Comparison of ENCODE assay signal across 9 cellular contexts in the genomic region with DNA sequence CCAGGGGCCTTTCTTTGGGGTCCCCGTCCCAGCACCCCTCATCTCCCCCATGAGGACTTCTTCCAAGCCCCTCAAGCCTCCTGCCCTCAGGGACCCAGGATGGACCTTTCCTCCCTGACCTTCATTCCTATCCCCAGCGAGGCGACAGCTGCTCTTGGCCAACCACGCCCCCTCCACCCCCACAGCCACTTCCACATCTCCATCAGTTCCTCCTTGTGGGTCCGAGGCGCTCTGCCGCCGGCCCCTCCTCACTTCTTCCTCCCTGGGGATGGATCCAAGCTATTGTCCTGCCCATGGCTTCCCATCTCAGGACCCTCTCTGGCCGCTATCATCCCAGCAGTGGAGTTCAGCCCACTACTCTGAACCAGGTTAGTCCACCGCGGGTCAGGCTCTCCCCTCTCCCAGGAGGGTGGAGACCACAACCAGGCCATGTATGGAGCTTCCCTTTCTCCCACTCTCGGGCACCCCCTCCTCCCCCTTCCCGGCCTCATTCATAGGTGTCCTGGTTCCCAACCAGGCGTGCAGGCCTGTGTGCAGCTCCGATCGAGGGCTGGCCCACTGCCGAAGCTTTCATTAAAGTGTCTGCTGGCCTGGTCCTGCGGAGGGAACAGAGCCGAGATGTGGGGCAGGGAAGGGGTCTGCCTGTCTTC. TPM values are rescaled to one million over a fixed set of nuclear protein-coding genes. Genes with fewer than 3 reads are reported as not detected.
A peak's percentile ranks its signal among the peaks of the same experiment; 100 is the strongest.
DNase-seq lines count a peak whose midpoint lies in the region; TF ChIP-seq lines count a peak whose summit lies in the region.
"Had no signal": no experiment of that assay in that cellular context is flagged by ENCODE, and none has a peak within 500 bp of the region (broad histone marks: within the 10 kb centered on the region; RNA-seq: fewer than 3 reads in every experiment).

No MANE protein-coding gene starts in this region.

- no peak for TF ChIP-seq EP300 in ovary (IDR thresholded peaks at IDR 0.05)

- intact Hi-C loops in ovary (cut with DNase I): loop anchor here (5.0 kb wide), 1 partner anchor 107 kb away; no protein-coding TSS in a partner anchor

- H3K27me3 ChIP-seq in NT2/D1 (ENCODE audit: insufficient read depth, insufficient read length) (no peaks in the 10 kb centered on the region), ovary (no peaks in the 10 kb centered on the region)

- peak overlapping the region; percentile 85 to 97 for H3K27ac ChIP-seq in ovary

- H3K4me3 ChIP-seq in NT2/D1 (ENCODE audit: insufficient read length, low read depth) (no peak overlapping the region), ovary (no peak overlapping the region)

- H3K4me1 Mint-ChIP-seq in endothelial cell (ENCODE audit: unreplicated experiment): peaks cover 12% of the 10 kb centered on the region

- TF ChIP-seq POLR2A in ovary (IDR thresholded peaks at IDR 0.05): no peak

- peak overlapping the region; percentile 26 for H3K9ac ChIP-seq in NT2/D1 (ENCODE audit: insufficient read length, low read depth)

- H3K4me3 Mint-ChIP-seq in endothelial cell (ENCODE audit: unreplicated experiment): peak overlapping the region; percentile 77

- H3K4me1 ChIP-seq in NT2/D1 (ENCODE audit: insufficient read depth, insufficient read length) (peaks cover 24% of the 10 kb centered on the region), ovary (ENCODE audit: insufficient read depth) (peaks cover 7% of the 10 kb centered on the region)

- no peaks in the 10 kb centered on the region for H3K9me3 ChIP-seq in NT2/D1 (ENCODE audit: insufficient read depth, low read length)
- no peaks in the 10 kb centered on the region for H3K9me3 ChIP-seq in ovary

- peaks cover 14% of the 10 kb centered on the region for H3K27me3 Mint-ChIP-seq in endothelial cell (ENCODE audit: unreplicated experiment)

- 35 to 50% (median 38%) methylated on average over 19 of the region's 19 CpGs for WGBS in ovary, 3 donors

- H3K27ac Mint-ChIP-seq in endothelial cell (ENCODE audit: unreplicated experiment): no peak overlapping the region

- no peaks in the 10 kb centered on the region for H3K9me3 Mint-ChIP-seq in endothelial cell (ENCODE audit: unreplicated experiment)

- TF ChIP-seq CTCF in endothelial cell (IDR thresholded peaks at IDR 0.05; ENCODE audit: unreplicated experiment): no peak
- no peak for TF ChIP-seq CTCF in ovary (IDR thresholded peaks at IDR 0.05)

- no peaks in the 10 kb centered on the region for H3K36me3 ChIP-seq in NT2/D1 (ENCODE audit: insufficient read depth, insufficient read length, low read length)
- H3K36me3 ChIP-seq in ovary: no peaks in the 10 kb centered on the region

- H3K36me3 Mint-ChIP-seq in endothelial cell (ENCODE audit: low read depth, unreplicated experiment): no peaks in the 10 kb centered on the region

- peak; percentile 76 for DNase-seq in DMS53 (lab: John Stamatoyannopoulos, UW)
- no peak for DNase-seq in NT2/D1 (ENCODE audit: low read depth, low spot score)
- no peak for DNase-seq in endothelial cell (ENCODE audit: low spot score)
- DNase-seq in ovary: peak; percentile 32 to 58 (median 46)
- no peak for DNase-seq in COR-L47 (lab: John Stamatoyannopoulos, UW)
- DNase-seq in NCI-H1092 (lab: John Stamatoyannopoulos, UW): no peak
- DNase-seq in NCI-H1694 (lab: John Stamatoyannopoulos, UW): no peak
- no peak for DNase-seq in SHP77 treated with DMSO at 0.1 percent for 48 hours (lab: John Stamatoyannopoulos, UW)
- DNase-seq: stimulated activated CD8-positive, alpha-beta memory T cell treated with anti-CD3 and anti-CD28 coated beads, Interleukin-4, amount 100 ng/mL, for 48 hours had no signal

RNA-seq across cellular contexts. Expression of a gene that starts 1.7 kb away (rescaled TPM):
- total RNA-seq in endothelial cell (ENCODE audit: unreplicated experiment): 2.6 TPM
- 1 to 10 TPM; 3.9 to 8.9 (median 5.0) TPM for total RNA-seq in ovary
- 1 to 10 TPM; 1.4 to 2.0 TPM for polyA plus RNA-seq in ovary

Comparison
In these comparisons a context has a peak if more than half of its experiments do, and no peak if none do; other contexts are left out.
1. DNase-seq: peak in DMS53 (single experiment) and ovary (5 of 5); none in NT2/D1 (single experiment), endothelial cell (single experiment), COR-L47 (single experiment), NCI-H1092 (single experiment), NCI-H1694 (single experiment) and SHP77 treated with DMSO at 0.1 percent for 48 hours (single experiment).